Comparison of ENCODE assay signal across 1 cellular context in genomic region chr5:173941758-173942401, GRCh38.
TF ChIP-seq lines count a peak whose summit lies in the region.

No MANE protein-coding gene starts in this region.

TF ChIP-seq in HepG2, 621 proteins besides CTCF, POLR2A, EP300 and RAD21 (continues in another document):
- peak; percentile 39; the same call in 1 of the 2 replicates for TF ChIP-seq ZNF652 (CRISPR knock-in tag; IDR thresholded peaks at IDR 0.05; ENCODE audit: borderline replicate concordance, low read depth)
- TF ChIP-seq CCDC6 (CRISPR knock-in tag; IDR thresholded peaks at IDR 0.05) = no peak
- 0 out of 2 replicates have a peak, but pooled peaks have one; percentile 72 for TF ChIP-seq STAT6 (CRISPR knock-in tag; IDR thresholded peaks at IDR 0.05; ENCODE audit: borderline replicate concordance)
- peak; percentile 79; the same call in 1 of the 2 replicates for TF ChIP-seq ZBTB20 (CRISPR knock-in tag; IDR thresholded peaks at IDR 0.05; ENCODE audit: borderline replicate concordance, low read depth)
- peak; percentile 30; the same call in 1 of the 2 replicates for TF ChIP-seq POLR2AphosphoS5 (IDR thresholded peaks at IDR 0.05; ENCODE audit: low read depth, low read length)
- TF ChIP-seq SOX5 (CRISPR knock-in tag; IDR thresholded peaks at IDR 0.05; ENCODE audit: borderline replicate concordance) = peak; percentile 100
- TF ChIP-seq ZBTB38 (CRISPR knock-in tag; IDR thresholded peaks at IDR 0.05) = peak; percentile 56; the same call in 1 of the 2 replicates
- TF ChIP-seq FOSL2 (CRISPR knock-in tag; IDR thresholded peaks at IDR 0.05) = peak; percentile 69
- TF ChIP-seq ZNF3 (CRISPR knock-in tag; IDR thresholded peaks at IDR 0.05) = no peak
- 0 out of 2 replicates have a peak, but pooled peaks have one; percentile 65 for TF ChIP-seq ZBTB43 (CRISPR knock-in tag; conservative IDR thresholded peaks at IDR 0.05)
- TF ChIP-seq KLF13 (CRISPR knock-in tag; IDR thresholded peaks at IDR 0.05) = no peak
- TF ChIP-seq MIXL1 (CRISPR knock-in tag; IDR thresholded peaks at IDR 0.05) = peak; percentile 95
- no peak for TF ChIP-seq IRX3 (CRISPR knock-in tag; IDR thresholded peaks at IDR 0.05; ENCODE audit: borderline replicate concordance, low read depth)
- peak; percentile 97 for TF ChIP-seq ZNF770 (CRISPR knock-in tag; IDR thresholded peaks at IDR 0.05)
- no peak for TF ChIP-seq PCBP2 (optimal IDR thresholded peaks at IDR 0.05; ENCODE audit: low read depth, low read length, poor library complexity, severe bottlenecking)
- peak; percentile 80; the same call in 1 of the 2 replicates for TF ChIP-seq THRA (CRISPR knock-in tag; IDR thresholded peaks at IDR 0.05; ENCODE audit: borderline replicate concordance)
- TF ChIP-seq SKI (IDR thresholded peaks at IDR 0.05; ENCODE audit: partially characterized antibody) = peak; percentile 56
- 0 out of 2 replicates have a peak, but pooled peaks have one; percentile 54 for TF ChIP-seq REPIN1 (CRISPR knock-in tag; IDR thresholded peaks at IDR 0.05; ENCODE audit: borderline replicate concordance, low read depth)
- TF ChIP-seq ARID3A (IDR thresholded peaks at IDR 0.05; ENCODE audit: low read depth, low read length) = peak; percentile 95
- peak; percentile 20 for TF ChIP-seq ZNF781 (CRISPR knock-in tag; IDR thresholded peaks at IDR 0.05; ENCODE audit: borderline replicate concordance, not compliant biosample characterization)
- no peak for TF ChIP-seq NONO (IDR thresholded peaks at IDR 0.05)
- 0 out of 2 replicates have a peak, but pooled peaks have one; percentile 31 for TF ChIP-seq NONO (CRISPR knock-in tag; conservative IDR thresholded peaks at IDR 0.05)
- peak; percentile 91 for TF ChIP-seq HMG20A (CRISPR knock-in tag; IDR thresholded peaks at IDR 0.05; ENCODE audit: borderline replicate concordance)
- TF ChIP-seq ZNF570 (CRISPR knock-in tag; IDR thresholded peaks at IDR 0.05; ENCODE audit: borderline replicate concordance) = no peak
- TF ChIP-seq NR2C2 (CRISPR knock-in tag; IDR thresholded peaks at IDR 0.05; ENCODE audit: borderline replicate concordance) = peak; percentile 50; the same call in 1 of the 2 replicates
- 0 out of 2 replicates have a peak, but pooled peaks have one; percentile 34 for TF ChIP-seq ZBTB37 (CRISPR knock-in tag; IDR thresholded peaks at IDR 0.05)
- TF ChIP-seq GPN1 (CRISPR knock-in tag; IDR thresholded peaks at IDR 0.05; ENCODE audit: borderline replicate concordance) = no peak
- 0 out of 2 replicates have a peak, but pooled peaks have one; percentile 31 for TF ChIP-seq ZNF234 (CRISPR knock-in tag; conservative IDR thresholded peaks at IDR 0.05)
- peak; percentile 91 for TF ChIP-seq ERF (CRISPR knock-in tag; IDR thresholded peaks at IDR 0.05)
- TF ChIP-seq ZNF160 (CRISPR knock-in tag; IDR thresholded peaks at IDR 0.05) = no peak
- TF ChIP-seq RXRA (CRISPR knock-in tag; IDR thresholded peaks at IDR 0.05) = peak; percentile 48; the same call in 1 of the 2 replicates
- peak; percentile 34; the same call in 1 of the 2 replicates for TF ChIP-seq HIC2 (CRISPR knock-in tag; IDR thresholded peaks at IDR 0.05; ENCODE audit: low read depth)
- no peak for TF ChIP-seq HNRNPH1 (optimal IDR thresholded peaks at IDR 0.05; ENCODE audit: low read depth, low read length)
- 0 out of 2 replicates have a peak, but pooled peaks have one; percentile 46 for TF ChIP-seq ZNF567 (CRISPR knock-in tag; IDR thresholded peaks at IDR 0.05; ENCODE audit: borderline replicate concordance)
- TF ChIP-seq ZMAT3 (CRISPR knock-in tag; conservative IDR thresholded peaks at IDR 0.05) = peak; percentile 58; the same call in 1 of the 2 replicates
- TF ChIP-seq ZBTB49 (CRISPR knock-in tag; IDR thresholded peaks at IDR 0.05; ENCODE audit: borderline replicate concordance) = no peak
- no peak for TF ChIP-seq ZNF143 (CRISPR knock-in tag; IDR thresholded peaks at IDR 0.05)
- peak; percentile 69; the same call in 1 of the 2 replicates for TF ChIP-seq SKIL (CRISPR knock-in tag; IDR thresholded peaks at IDR 0.05; ENCODE audit: borderline replicate concordance)
- TF ChIP-seq KDM3A (CRISPR knock-in tag; IDR thresholded peaks at IDR 0.05; ENCODE audit: low read depth) = 0 out of 2 replicates have a peak, but pooled peaks have one; percentile 35
- TF ChIP-seq GFI1 (CRISPR knock-in tag; IDR thresholded peaks at IDR 0.05; ENCODE audit: borderline replicate concordance) = peak; percentile 73
- TF ChIP-seq CCAR2 (optimal IDR thresholded peaks at IDR 0.05; ENCODE audit: low read depth, low read length) = no peak
- TF ChIP-seq ZBTB7B (CRISPR knock-in tag; IDR thresholded peaks at IDR 0.05) = no peak
- TF ChIP-seq NFYC (CRISPR knock-in tag; IDR thresholded peaks at IDR 0.05) = peak; percentile 9; the same call in 1 of the 2 replicates
- peak; percentile 75; the same call in 1 of the 2 replicates for TF ChIP-seq ETV5 (CRISPR knock-in tag; IDR thresholded peaks at IDR 0.05; ENCODE audit: borderline replicate concordance)
- no peak for TF ChIP-seq ZSCAN22 (CRISPR knock-in tag; IDR thresholded peaks at IDR 0.05)
